In the genomic region with DNA sequence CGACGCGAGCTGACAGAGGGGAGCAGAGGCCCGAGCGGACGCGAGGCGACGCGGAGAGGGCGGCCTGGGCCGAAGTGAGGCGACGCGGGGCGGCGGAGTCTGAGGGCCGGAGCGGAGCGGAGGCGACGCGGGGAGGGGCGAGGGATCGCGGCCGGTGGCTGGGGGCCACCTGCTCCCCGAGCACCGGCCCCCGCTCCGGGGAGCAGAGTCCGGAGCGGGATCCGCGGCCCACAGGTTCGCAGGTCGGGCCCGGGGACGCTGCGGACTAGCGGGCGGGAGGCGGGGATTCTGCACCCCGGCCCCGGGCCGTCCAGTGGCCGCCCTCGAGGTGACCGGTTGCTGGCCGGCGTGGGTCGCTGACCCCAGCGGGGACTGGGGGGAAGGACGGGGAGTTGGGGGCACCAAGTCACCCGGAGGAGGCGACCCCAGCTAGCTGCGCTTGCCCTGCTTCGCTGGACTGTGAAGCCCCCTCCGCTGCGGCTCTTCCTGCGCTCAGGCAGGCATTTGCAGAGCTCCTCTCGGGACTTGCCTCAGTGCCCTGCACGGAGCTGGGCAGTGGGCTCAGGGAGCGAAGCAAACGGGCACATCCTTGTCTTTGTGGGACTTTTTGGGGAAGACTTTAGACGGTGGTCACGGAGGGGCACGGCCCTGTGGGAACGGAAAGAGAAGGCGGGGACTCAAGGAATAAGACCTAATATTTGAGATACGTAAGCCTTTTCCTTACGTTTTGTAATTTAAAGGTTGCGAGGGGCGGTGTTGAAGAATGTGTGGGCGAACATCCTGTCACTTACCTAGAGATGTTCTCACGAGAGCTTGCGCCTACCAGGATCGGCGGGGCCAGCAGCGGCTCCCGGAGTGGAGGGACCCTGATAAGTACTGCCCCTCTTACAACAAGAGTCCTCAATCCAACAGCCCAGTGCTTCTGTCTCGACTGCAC, we compare ENCODE assay signal across 1 cellular context.
A peak's percentile ranks its signal among the peaks of the same experiment; 100 is the strongest.
TF ChIP-seq lines count a peak whose summit lies in the region.

No MANE protein-coding gene starts in this region.

TF ChIP-seq in K562, 482 proteins besides CTCF, POLR2A, EP300 and RAD21 (continued from another document and continues in another):
- TF ChIP-seq, protein P1, sequence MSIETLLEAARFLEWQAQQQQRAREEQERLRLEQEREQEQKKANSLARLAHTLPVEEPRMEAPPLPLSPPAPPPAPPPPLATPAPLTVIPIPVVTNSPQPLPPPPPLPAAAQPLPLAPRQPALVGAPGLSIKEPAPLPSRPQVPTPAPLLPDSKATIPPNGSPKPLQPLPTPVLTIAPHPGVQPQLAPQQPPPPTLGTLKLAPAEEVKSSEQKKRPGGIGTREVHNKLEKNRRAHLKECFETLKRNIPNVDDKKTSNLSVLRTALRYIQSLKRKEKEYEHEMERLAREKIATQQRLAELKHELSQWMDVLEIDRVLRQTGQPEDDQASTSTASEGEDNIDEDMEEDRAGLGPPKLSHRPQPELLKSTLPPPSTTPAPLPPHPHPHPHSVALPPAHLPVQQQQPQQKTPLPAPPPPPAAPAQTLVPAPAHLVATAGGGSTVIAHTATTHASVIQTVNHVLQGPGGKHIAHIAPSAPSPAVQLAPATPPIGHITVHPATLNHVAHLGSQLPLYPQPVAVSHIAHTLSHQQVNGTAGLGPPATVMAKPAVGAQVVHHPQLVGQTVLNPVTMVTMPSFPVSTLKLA (conservative IDR thresholded peaks at IDR 0.05), result peak in 1 of 2 experiments; percentile 20; a peak in 1 of 4 replicates
- TF ChIP-seq HDGF (IDR thresholded peaks at IDR 0.05), result 0 out of 2 replicates have a peak, but pooled peaks have one; percentile 25
- TF ChIP-seq RBM17 (IDR thresholded peaks at IDR 0.05; ENCODE audit: borderline replicate concordance, low read depth, low read length), result no peak
- no peak for TF ChIP-seq MTA1 (IDR thresholded peaks at IDR 0.05; ENCODE audit: borderline replicate concordance)
- no peak for TF ChIP-seq ZBTB8A (IDR thresholded peaks at IDR 0.05; ENCODE audit: partially characterized antibody)
- TF ChIP-seq, protein P2, sequence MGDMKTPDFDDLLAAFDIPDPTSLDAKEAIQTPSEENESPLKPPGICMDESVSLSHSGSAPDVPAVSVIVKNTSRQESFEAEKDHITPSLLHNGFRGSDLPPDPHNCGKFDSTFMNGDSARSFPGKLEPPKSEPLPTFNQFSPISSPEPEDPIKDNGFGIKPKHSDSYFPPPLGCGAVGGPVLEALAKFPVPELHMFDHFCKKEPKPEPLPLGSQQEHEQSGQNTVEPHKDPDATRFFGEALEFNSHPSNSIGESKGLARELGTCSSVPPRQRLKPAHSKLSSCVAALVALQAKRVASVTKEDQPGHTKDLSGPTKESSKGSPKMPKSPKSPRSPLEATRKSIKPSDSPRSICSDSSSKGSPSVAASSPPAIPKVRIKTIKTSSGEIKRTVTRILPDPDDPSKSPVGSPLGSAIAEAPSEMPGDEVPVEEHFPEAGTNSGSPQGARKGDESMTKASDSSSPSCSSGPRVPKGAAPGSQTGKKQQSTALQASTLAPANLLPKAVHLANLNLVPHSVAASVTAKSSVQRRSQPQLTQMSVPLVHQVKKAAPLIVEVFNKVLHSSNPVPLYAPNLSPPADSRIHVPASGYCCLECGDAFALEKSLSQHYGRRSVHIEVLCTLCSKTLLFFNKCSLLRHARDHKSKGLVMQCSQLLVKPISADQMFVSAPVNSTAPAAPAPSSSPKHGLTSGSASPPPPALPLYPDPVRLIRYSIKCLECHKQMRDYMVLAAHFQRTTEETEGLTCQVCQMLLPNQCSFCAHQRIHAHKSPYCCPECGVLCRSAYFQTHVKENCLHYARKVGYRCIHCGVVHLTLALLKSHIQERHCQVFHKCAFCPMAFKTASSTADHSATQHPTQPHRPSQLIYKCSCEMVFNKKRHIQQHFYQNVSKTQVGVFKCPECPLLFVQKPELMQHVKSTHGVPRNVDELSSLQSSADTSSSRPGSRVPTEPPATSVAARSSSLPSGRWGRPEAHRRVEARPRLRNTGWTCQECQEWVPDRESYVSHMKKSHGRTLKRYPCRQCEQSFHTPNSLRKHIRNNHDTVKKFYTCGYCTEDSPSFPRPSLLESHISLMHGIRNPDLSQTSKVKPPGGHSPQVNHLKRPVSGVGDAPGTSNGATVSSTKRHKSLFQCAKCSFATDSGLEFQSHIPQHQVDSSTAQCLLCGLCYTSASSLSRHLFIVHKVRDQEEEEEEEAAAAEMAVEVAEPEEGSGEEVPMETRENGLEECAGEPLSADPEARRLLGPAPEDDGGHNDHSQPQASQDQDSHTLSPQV (IDR thresholded peaks at IDR 0.05), result no peak
- TF ChIP-seq SAP30 (IDR thresholded peaks at IDR 0.05; ENCODE audit: borderline replicate concordance, insufficient read depth, low read depth, low read length, poor library complexity, severe bottlenecking), result peak; percentile 22
- TF ChIP-seq POLR2G (IDR thresholded peaks at IDR 0.05; ENCODE audit: low read depth, low read length), result peak; percentile 89
- TF ChIP-seq, protein P3, sequence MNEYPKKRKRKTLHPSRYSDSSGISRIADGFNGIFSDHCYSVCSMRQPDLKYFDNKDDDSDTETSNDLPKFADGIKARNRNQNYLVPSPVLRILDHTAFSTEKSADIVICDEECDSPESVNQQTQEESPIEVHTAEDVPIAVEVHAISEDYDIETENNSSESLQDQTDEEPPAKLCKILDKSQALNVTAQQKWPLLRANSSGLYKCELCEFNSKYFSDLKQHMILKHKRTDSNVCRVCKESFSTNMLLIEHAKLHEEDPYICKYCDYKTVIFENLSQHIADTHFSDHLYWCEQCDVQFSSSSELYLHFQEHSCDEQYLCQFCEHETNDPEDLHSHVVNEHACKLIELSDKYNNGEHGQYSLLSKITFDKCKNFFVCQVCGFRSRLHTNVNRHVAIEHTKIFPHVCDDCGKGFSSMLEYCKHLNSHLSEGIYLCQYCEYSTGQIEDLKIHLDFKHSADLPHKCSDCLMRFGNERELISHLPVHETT (CRISPR knock-in tag; conservative IDR thresholded peaks at IDR 0.05 in 1 of 2, IDR thresholded peaks at IDR 0.05 in 1 of 2), result no peak; a peak in 2 of 4 replicates
- TF ChIP-seq ELF2 (CRISPR knock-in tag; IDR thresholded peaks at IDR 0.05), result no peak
- TF ChIP-seq, protein P4, sequence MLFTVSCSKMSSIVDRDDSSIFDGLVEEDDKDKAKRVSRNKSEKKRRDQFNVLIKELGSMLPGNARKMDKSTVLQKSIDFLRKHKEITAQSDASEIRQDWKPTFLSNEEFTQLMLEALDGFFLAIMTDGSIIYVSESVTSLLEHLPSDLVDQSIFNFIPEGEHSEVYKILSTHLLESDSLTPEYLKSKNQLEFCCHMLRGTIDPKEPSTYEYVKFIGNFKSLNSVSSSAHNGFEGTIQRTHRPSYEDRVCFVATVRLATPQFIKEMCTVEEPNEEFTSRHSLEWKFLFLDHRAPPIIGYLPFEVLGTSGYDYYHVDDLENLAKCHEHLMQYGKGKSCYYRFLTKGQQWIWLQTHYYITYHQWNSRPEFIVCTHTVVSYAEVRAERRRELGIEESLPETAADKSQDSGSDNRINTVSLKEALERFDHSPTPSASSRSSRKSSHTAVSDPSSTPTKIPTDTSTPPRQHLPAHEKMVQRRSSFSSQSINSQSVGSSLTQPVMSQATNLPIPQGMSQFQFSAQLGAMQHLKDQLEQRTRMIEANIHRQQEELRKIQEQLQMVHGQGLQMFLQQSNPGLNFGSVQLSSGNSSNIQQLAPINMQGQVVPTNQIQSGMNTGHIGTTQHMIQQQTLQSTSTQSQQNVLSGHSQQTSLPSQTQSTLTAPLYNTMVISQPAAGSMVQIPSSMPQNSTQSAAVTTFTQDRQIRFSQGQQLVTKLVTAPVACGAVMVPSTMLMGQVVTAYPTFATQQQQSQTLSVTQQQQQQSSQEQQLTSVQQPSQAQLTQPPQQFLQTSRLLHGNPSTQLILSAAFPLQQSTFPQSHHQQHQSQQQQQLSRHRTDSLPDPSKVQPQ (CRISPR knock-in tag; IDR thresholded peaks at IDR 0.05; ENCODE audit: borderline replicate concordance), result no peak
- peak; percentile 75 for TF ChIP-seq RBM22 (IDR thresholded peaks at IDR 0.05; ENCODE audit: low read depth, low read length, poor library complexity, severe bottlenecking)
- TF ChIP-seq CHD2 (IDR thresholded peaks at IDR 0.05; ENCODE audit: low read depth, low read length), result peak; percentile 38; the same call in 1 of the 2 replicates
- TF ChIP-seq, protein P5, sequence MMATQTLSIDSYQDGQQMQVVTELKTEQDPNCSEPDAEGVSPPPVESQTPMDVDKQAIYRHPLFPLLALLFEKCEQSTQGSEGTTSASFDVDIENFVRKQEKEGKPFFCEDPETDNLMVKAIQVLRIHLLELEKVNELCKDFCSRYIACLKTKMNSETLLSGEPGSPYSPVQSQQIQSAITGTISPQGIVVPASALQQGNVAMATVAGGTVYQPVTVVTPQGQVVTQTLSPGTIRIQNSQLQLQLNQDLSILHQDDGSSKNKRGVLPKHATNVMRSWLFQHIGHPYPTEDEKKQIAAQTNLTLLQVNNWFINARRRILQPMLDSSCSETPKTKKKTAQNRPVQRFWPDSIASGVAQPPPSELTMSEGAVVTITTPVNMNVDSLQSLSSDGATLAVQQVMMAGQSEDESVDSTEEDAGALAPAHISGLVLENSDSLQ (IDR thresholded peaks at IDR 0.05), result peak; percentile 75
- no peak for TF ChIP-seq CREB1 (IDR thresholded peaks at IDR 0.05)
- 0 out of 2 replicates have a peak, but pooled peaks have one; percentile 2 for TF ChIP-seq CREB1 (CRISPR knock-in tag; IDR thresholded peaks at IDR 0.05)
- TF ChIP-seq SMAD4 (CRISPR knock-in tag; conservative IDR thresholded peaks at IDR 0.05), result 0 out of 2 replicates have a peak, but pooled peaks have one; percentile 19
- peak; percentile 24; the same call in 1 of the 2 replicates for TF ChIP-seq KAT7 (CRISPR knock-in tag; IDR thresholded peaks at IDR 0.05; ENCODE audit: borderline replicate concordance)
- TF ChIP-seq OTX1 (CRISPR knock-in tag; IDR thresholded peaks at IDR 0.05), result no peak
- TF ChIP-seq CXXC5 (CRISPR knock-in tag; IDR thresholded peaks at IDR 0.05), result peak; percentile 66
- TF ChIP-seq MED1 (CRISPR knock-in tag; IDR thresholded peaks at IDR 0.05; ENCODE audit: borderline replicate concordance), result no peak
- no peak for TF ChIP-seq CEBPB (tag; IDR thresholded peaks at IDR 0.05)
- TF ChIP-seq, protein P6, sequence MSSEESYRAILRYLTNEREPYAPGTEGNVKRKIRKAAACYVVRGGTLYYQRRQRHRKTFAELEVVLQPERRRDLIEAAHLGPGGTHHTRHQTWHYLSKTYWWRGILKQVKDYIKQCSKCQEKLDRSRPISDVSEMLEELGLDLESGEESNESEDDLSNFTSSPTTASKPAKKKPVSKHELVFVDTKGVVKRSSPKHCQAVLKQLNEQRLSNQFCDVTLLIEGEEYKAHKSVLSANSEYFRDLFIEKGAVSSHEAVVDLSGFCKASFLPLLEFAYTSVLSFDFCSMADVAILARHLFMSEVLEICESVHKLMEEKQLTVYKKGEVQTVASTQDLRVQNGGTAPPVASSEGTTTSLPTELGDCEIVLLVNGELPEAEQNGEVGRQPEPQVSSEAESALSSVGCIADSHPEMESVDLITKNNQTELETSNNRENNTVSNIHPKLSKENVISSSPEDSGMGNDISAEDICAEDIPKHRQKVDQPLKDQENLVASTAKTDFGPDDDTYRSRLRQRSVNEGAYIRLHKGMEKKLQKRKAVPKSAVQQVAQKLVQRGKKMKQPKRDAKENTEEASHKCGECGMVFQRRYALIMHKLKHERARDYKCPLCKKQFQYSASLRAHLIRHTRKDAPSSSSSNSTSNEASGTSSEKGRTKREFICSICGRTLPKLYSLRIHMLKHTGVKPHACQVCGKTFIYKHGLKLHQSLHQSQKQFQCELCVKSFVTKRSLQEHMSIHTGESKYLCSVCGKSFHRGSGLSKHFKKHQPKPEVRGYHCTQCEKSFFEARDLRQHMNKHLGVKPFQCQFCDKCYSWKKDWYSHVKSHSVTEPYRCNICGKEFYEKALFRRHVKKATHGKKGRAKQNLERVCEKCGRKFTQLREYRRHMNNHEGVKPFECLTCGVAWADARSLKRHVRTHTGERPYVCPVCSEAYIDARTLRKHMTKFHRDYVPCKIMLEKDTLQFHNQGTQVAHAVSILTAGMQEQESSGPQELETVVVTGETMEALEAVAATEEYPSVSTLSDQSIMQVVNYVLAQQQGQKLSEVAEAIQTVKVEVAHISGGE (CRISPR knock-in tag; IDR thresholded peaks at IDR 0.05), result peak in 2 of 3 experiments; percentile 28 to 62; a peak in 3 of 6 replicates
- TF ChIP-seq CHD1 (IDR thresholded peaks at IDR 0.05; ENCODE audit: low read length), result peak; percentile 64
- TF ChIP-seq, protein P7, sequence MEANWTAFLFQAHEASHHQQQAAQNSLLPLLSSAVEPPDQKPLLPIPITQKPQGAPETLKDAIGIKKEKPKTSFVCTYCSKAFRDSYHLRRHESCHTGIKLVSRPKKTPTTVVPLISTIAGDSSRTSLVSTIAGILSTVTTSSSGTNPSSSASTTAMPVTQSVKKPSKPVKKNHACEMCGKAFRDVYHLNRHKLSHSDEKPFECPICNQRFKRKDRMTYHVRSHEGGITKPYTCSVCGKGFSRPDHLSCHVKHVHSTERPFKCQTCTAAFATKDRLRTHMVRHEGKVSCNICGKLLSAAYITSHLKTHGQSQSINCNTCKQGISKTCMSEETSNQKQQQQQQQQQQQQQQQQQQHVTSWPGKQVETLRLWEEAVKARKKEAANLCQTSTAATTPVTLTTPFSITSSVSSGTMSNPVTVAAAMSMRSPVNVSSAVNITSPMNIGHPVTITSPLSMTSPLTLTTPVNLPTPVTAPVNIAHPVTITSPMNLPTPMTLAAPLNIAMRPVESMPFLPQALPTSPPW (CRISPR knock-in tag; IDR thresholded peaks at IDR 0.05), result peak; percentile 7; the same call in 1 of the 2 replicates
